In the genomic region with DNA sequence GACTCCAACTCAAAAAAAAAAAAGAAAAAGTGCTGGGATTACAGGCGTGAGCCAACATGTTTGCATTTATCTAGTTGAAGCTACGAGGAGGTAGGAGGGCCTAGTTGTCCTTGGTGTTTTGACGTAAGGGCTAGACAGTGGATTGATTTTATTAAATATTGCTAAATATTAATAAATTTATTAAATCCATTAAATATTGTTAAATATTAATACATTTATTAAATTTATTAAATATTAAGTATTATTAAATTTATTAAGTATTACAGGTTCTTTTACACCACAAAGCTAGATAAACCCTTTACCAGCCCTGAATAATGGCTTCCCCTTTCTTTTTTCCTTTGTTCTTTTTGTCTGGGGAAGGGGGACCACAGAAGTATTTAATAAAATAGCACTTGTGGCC, we compare ENCODE assay signal across 3 cellular contexts.
TF ChIP-seq lines count a peak whose summit lies in the region.

No MANE protein-coding gene starts in this region.

TF ChIP-seq in WTC11, 78 proteins besides CTCF, POLR2A, EP300 and RAD21 (continued from another document):
- no peak for TF ChIP-seq ELF4 (CRISPR knock-in tag; IDR thresholded peaks at IDR 0.05; ENCODE audit: low read depth)
- no peak for TF ChIP-seq ZNF317 (CRISPR knock-in tag; IDR thresholded peaks at IDR 0.05; ENCODE audit: borderline replicate concordance, low read depth)
- TF ChIP-seq HMGA2 (CRISPR knock-in tag; IDR thresholded peaks at IDR 0.05): peak; percentile 99

TF ChIP-seq in K562, 482 proteins besides CTCF, POLR2A, EP300 and RAD21 (continued from another document):
- TF ChIP-seq NCOA2 (IDR thresholded peaks at IDR 0.05; ENCODE audit: partially characterized antibody in 2 of 2) (no peak), EHMT2 (IDR thresholded peaks at IDR 0.05) (no peak), FUS (optimal IDR thresholded peaks at IDR 0.05; ENCODE audit: low read depth, low read length) (no peak), ZNF197 (CRISPR knock-in tag; IDR thresholded peaks at IDR 0.05; ENCODE audit: low read depth) (no peak), MBD2 (IDR thresholded peaks at IDR 0.05; ENCODE audit: borderline replicate concordance, low read depth) (no peak)
TF ChIP-seq in K562: peak in this region for 1.

TF ChIP-seq in SK-N-SH treated with all-trans-retinoic acid at 6 μM for 48 hours, 23 proteins besides CTCF, POLR2A, EP300 and RAD21 (continued from another document):
- TF ChIP-seq, protein P1, sequence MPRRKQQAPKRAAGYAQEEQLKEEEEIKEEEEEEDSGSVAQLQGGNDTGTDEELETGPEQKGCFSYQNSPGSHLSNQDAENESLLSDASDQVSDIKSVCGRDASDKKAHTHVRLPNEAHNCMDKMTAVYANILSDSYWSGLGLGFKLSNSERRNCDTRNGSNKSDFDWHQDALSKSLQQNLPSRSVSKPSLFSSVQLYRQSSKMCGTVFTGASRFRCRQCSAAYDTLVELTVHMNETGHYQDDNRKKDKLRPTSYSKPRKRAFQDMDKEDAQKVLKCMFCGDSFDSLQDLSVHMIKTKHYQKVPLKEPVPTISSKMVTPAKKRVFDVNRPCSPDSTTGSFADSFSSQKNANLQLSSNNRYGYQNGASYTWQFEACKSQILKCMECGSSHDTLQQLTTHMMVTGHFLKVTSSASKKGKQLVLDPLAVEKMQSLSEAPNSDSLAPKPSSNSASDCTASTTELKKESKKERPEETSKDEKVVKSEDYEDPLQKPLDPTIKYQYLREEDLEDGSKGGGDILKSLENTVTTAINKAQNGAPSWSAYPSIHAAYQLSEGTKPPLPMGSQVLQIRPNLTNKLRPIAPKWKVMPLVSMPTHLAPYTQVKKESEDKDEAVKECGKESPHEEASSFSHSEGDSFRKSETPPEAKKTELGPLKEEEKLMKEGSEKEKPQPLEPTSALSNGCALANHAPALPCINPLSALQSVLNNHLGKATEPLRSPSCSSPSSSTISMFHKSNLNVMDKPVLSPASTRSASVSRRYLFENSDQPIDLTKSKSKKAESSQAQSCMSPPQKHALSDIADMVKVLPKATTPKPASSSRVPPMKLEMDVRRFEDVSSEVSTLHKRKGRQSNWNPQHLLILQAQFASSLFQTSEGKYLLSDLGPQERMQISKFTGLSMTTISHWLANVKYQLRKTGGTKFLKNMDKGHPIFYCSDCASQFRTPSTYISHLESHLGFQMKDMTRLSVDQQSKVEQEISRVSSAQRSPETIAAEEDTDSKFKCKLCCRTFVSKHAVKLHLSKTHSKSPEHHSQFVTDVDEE (CRISPR knock-in tag; IDR thresholded peaks at IDR 0.05): no peak
- TF ChIP-seq SNAI2 (CRISPR knock-in tag; IDR thresholded peaks at IDR 0.05) (no peak), ISL1 (CRISPR knock-in tag; IDR thresholded peaks at IDR 0.05) (no peak), ESRRG (CRISPR knock-in tag; IDR thresholded peaks at IDR 0.05) (no peak), CSRNP3 (CRISPR knock-in tag; IDR thresholded peaks at IDR 0.05) (no peak), RARB (CRISPR knock-in tag; IDR thresholded peaks at IDR 0.05) (no peak), ZFP30 (CRISPR knock-in tag; IDR thresholded peaks at IDR 0.05) (no peak), GLIS3 (CRISPR knock-in tag; IDR thresholded peaks at IDR 0.05) (no peak), CREB5 (CRISPR knock-in tag; IDR thresholded peaks at IDR 0.05; ENCODE audit: low read depth) (no peak), ZNF565 (CRISPR knock-in tag; conservative IDR thresholded peaks at IDR 0.05; ENCODE audit: low read depth) (no peak), TOX (CRISPR knock-in tag; IDR thresholded peaks at IDR 0.05; ENCODE audit: borderline replicate concordance) (no peak), PPARA (CRISPR knock-in tag; IDR thresholded peaks at IDR 0.05; ENCODE audit: borderline replicate concordance) (no peak), CSDC2 (CRISPR knock-in tag; IDR thresholded peaks at IDR 0.05) (no peak), TCF4 (CRISPR knock-in tag; IDR thresholded peaks at IDR 0.05; ENCODE audit: borderline replicate concordance) (no peak), ZC3H10 (CRISPR knock-in tag; IDR thresholded peaks at IDR 0.05) (no peak), ARNTL (CRISPR knock-in tag; IDR thresholded peaks at IDR 0.05; ENCODE audit: borderline replicate concordance, low read depth) (no peak)
- TF ChIP-seq, protein P2, sequence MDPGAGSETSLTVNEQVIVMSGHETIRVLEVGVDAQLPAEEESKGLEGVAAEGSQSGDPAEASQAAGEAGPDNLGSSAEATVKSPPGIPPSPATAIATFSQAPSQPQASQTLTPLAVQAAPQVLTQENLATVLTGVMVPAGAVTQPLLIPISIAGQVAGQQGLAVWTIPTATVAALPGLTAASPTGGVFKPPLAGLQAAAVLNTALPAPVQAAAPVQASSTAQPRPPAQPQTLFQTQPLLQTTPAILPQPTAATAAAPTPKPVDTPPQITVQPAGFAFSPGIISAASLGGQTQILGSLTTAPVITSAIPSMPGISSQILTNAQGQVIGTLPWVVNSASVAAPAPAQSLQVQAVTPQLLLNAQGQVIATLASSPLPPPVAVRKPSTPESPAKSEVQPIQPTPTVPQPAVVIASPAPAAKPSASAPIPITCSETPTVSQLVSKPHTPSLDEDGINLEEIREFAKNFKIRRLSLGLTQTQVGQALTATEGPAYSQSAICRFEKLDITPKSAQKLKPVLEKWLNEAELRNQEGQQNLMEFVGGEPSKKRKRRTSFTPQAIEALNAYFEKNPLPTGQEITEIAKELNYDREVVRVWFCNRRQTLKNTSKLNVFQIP (CRISPR knock-in tag; IDR thresholded peaks at IDR 0.05; ENCODE audit: borderline replicate concordance, low read depth): no peak
- TF ChIP-seq, protein P3, sequence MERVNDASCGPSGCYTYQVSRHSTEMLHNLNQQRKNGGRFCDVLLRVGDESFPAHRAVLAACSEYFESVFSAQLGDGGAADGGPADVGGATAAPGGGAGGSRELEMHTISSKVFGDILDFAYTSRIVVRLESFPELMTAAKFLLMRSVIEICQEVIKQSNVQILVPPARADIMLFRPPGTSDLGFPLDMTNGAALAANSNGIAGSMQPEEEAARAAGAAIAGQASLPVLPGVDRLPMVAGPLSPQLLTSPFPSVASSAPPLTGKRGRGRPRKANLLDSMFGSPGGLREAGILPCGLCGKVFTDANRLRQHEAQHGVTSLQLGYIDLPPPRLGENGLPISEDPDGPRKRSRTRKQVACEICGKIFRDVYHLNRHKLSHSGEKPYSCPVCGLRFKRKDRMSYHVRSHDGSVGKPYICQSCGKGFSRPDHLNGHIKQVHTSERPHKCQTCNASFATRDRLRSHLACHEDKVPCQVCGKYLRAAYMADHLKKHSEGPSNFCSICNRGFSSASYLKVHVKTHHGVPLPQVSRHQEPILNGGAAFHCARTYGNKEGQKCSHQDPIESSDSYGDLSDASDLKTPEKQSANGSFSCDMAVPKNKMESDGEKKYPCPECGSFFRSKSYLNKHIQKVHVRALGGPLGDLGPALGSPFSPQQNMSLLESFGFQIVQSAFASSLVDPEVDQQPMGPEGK (CRISPR knock-in tag; IDR thresholded peaks at IDR 0.05; ENCODE audit: borderline replicate concordance): no peak
